21 cellular contexts compared by ENCODE assay signal in genomic region chr1:230600111-230601000, GRCh38.
"Had no signal": no experiment of that assay in that cellular context is flagged by ENCODE, and none has a peak within 500 bp of the region (broad histone marks: within the 10 kb centered on the region; RNA-seq: fewer than 3 reads in every experiment).

No MANE protein-coding gene starts in this region.

- H3K36me3 Mint-ChIP-seq: activated naive CD4-positive, alpha-beta T cell treated with anti-CD3 and anti-CD28 coated beads, Interleukin-2, amount 50 U/mL, for 72 hours; natural killer cell treated with Interleukin-12 subunit alpha and Interleukin-12 subunit beta and Interleukin-15 and Interleukin-18, amount 100 ng/mL, for 72 hours had no signal

- H3K36me3 ChIP-seq: left lung, right atrium auricular region, suprapubic skin, upper lobe of right lung had no signal

- H3K9me3 Mint-ChIP-seq: natural killer cell treated with Interleukin-12 subunit alpha and Interleukin-12 subunit beta and Interleukin-15 and Interleukin-18, amount 100 ng/mL, for 72 hours; T-helper 2 cell treated with Interferon-gamma antibody and Interleukin-4, amounts not matched to agents 5 μg/mL and 100 μg/mL, for 36 hours had no signal

- H3K4me3 Mint-ChIP-seq: activated CD4-positive, alpha-beta T cell treated with anti-CD3 and anti-CD28 coated beads, Interleukin-2, amount 10 ng/mL, durations not matched to agents 7 days and 5 days; activated T-cell treated with anti-CD3 and anti-CD28 coated beads, Interleukin-2, amount 50 U/mL, for 72 hours; natural killer cell treated with Interleukin-12 subunit alpha and Interleukin-12 subunit beta and Interleukin-15 and Interleukin-18, amount 100 ng/mL, for 72 hours; T-helper 2 cell treated with Interferon-gamma antibody and Interleukin-4, amounts not matched to agents 5 μg/mL and 100 μg/mL, for 36 hours had no signal

- H3K4me1 Mint-ChIP-seq: activated CD4-positive, alpha-beta T cell treated with anti-CD3 and anti-CD28 coated beads, Interleukin-2, amount 10 ng/mL, durations not matched to agents 7 days and 5 days had no signal

- DNase-seq: activated CD4-positive, alpha-beta T cell treated with anti-CD3 and anti-CD28 coated beads, Interleukin-2, amount 10 ng/mL, durations not matched to agents 7 days and 5 days; activated CD8-positive, alpha-beta memory T cell treated with anti-CD3 and anti-CD28 coated beads, Interleukin-2, amount 50 U/mL, for 48 hours; activated gamma-delta T cell; activated T-cell treated with anti-CD3 and anti-CD28 coated beads, Interleukin-2, amount 50 U/mL, for 72 hours; body of pancreas; central memory CD4-positive, alpha-beta T cell; effector CD8-positive, alpha-beta T cell; foreskin melanocyte; head of caudate nucleus; islet precursor cell; left lung; posterior cingulate gyrus; stimulated activated CD4-positive, alpha-beta T cell treated with anti-CD3 and anti-CD28 coated beads, Interleukin-4, amount 100 ng/mL, for 24 hours; stimulated activated naive CD4-positive, alpha-beta T cell; upper lobe of right lung had no signal

- H3K9me3 ChIP-seq: body of pancreas, left lung, right atrium auricular region, suprapubic skin, upper lobe of right lung had no signal

- H3K27ac Mint-ChIP-seq: activated CD4-positive, alpha-beta T cell treated with anti-CD3 and anti-CD28 coated beads, Interleukin-2, amount 10 ng/mL, durations not matched to agents 7 days and 5 days; activated naive CD4-positive, alpha-beta T cell treated with anti-CD3 and anti-CD28 coated beads, Interleukin-2, amount 50 U/mL, for 72 hours; activated T-cell treated with anti-CD3 and anti-CD28 coated beads, Interleukin-2, amount 50 U/mL, for 72 hours; natural killer cell treated with Interleukin-12 subunit alpha and Interleukin-12 subunit beta and Interleukin-15 and Interleukin-18, amount 100 ng/mL, for 72 hours; T-helper 2 cell treated with Interferon-gamma antibody and Interleukin-4, amounts not matched to agents 5 μg/mL and 100 μg/mL, for 36 hours had no signal

- H3K27ac ChIP-seq: body of pancreas, left lung, right atrium auricular region, skin epidermis, suprapubic skin, upper lobe of right lung had no signal

- H3K27me3 ChIP-seq: body of pancreas, left lung, right atrium auricular region, upper lobe of right lung had no signal

- H3K4me1 ChIP-seq: body of pancreas, left lung, right atrium auricular region, suprapubic skin, upper lobe of right lung had no signal

- H3K4me3 ChIP-seq: body of pancreas, left lung, right atrium auricular region, skin epidermis, suprapubic skin, upper lobe of right lung had no signal
